11 cellular contexts compared by ENCODE assay signal in the genomic region with DNA sequence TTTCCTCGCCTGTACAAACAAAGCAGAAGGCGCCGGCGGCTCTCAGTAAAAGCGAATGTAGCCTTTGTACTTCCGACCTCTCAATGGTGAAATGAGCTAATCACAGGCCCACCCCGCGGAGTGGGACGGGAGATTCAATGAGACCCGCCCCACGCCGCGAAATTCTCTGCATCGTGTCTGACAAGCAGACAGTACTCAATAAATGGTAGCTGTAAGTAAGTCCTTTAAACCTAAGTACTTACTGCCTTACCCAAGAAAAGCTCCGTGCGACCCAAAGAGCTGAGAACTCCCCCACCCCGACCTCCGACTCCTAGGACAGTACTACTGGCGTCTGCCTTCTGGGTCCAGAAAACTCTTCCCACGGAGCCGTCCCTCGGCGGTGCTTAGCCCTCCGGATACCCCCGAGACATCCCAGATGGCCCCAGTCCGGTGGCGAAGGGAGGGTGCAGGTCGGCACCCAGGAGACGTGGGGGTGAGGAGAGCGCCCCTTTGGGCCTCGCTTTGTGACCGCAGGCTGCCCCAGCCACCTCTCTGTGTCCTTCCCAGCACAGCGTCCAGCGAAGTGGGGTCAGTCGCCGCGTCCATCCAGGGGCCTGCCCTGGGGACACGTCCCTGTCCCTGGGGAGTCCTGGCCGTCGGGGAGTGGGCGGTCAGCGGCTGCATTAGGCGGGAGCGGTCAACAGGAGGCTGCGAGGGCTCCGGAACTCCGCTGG. TPM values are rescaled to one million over a fixed set of nuclear protein-coding genes. Genes with fewer than 3 reads are reported as not detected.
A peak's percentile ranks its signal among the peaks of the same experiment; 100 is the strongest.
DNase-seq lines count a peak whose midpoint lies in the region; ATAC-seq, FAIRE-seq and TF ChIP-seq lines count a peak whose summit lies in the region.
"Had no signal": no experiment of that assay in that cellular context is flagged by ENCODE, and none has a peak within 500 bp of the region (broad histone marks: within the 10 kb centered on the region; RNA-seq: fewer than 3 reads in every experiment).

No MANE protein-coding gene starts in this region.

- peaks cover 31% of the 10 kb centered on the region for H3K4me1 Mint-ChIP-seq in GM23338
- peaks cover 4 to 9% (median 6%) of the 10 kb centered on the region in 4 donors for H3K4me1 Mint-ChIP-seq in naive thymus-derived CD8-positive, alpha-beta T cell

- peak overlapping the region; percentile 79 for H3K4me3 Mint-ChIP-seq in GM23338
- H3K4me3 Mint-ChIP-seq in naive thymus-derived CD8-positive, alpha-beta T cell, result peak overlapping the region in 7 of 10 donors; percentile 52 to 78 (median 66)

- 55% methylated on average over 38 of the region's 47 CpGs for WGBS in A549 (ENCODE audit: missing lambda C conversion rate)
- WGBS in ectodermal cell, 2 experiments, result 21 to 26% methylated on average over 47 of the region's 47 CpGs

- H3K27me3 ChIP-seq in GM23338 (ENCODE audit: insufficient read depth), result peaks cover 35% of the 10 kb centered on the region
- peaks cover 57% of the 10 kb centered on the region for H3K27me3 ChIP-seq in ectodermal cell (ENCODE audit: control insufficient read depth, insufficient read depth, low read length, poor library complexity, severe bottlenecking)

- no peak for TF ChIP-seq EP300 in A549 (IDR thresholded peaks at IDR 0.05)

- peaks cover 13% of the 10 kb centered on the region for H3K36me3 Mint-ChIP-seq in GM23338 (ENCODE audit: low read depth)
- H3K36me3 Mint-ChIP-seq in naive thymus-derived CD8-positive, alpha-beta T cell, result no peaks in the 10 kb centered on the region

- FAIRE-seq in A549 (lab: Jason Lieb, UNC), result no peak

- POLR2A ChIA-PET in A549 (lab: Yijun Ruan, JAX), result interaction anchor here (1.1 kb wide), 1 partner anchor 695 kb away, joined by 4 read pairs; no protein-coding TSS in a partner anchor
- POLR2A ChIA-PET in naive thymus-derived CD8-positive, alpha-beta T cell (lab: Charles Lee), result no interaction called here

- H3K4me2 ChIP-seq in A549 (no peak overlapping the region), GM23338 (peak overlapping the region; percentile 83)

- H3K36me3 ChIP-seq in GM23338 (ENCODE audit: insufficient read depth) (no peaks in the 10 kb centered on the region), ectodermal cell (ENCODE audit: control insufficient read depth, insufficient read depth, low read length) (no peaks in the 10 kb centered on the region)

- no peaks in the 10 kb centered on the region for H3K9me2 ChIP-seq in GM23338 (ENCODE audit: insufficient read depth)

- no peaks in the 10 kb centered on the region for H4K20me1 ChIP-seq in GM23338 (replicated peaks; ENCODE audit: insufficient read depth)

- CTCF ChIA-PET in A549 (lab: Yijun Ruan, JAX), result interaction anchor here (0.7 to 3.3 kb wide), 15 partner anchors 8 to 719 kb away, joined by 3 to 18 read pairs (median 5); no protein-coding TSS in a partner anchor

- no peak for TF ChIP-seq POLR2A in A549 (IDR thresholded peaks at IDR 0.05; ENCODE audit: low read length)

- no peak overlapping the region; the same call in 2 of the 3 replicates for H3K4me3 ChIP-seq in A549
- peak overlapping the region; percentile 85 for H3K4me3 ChIP-seq in GM23338
- H3K4me3 ChIP-seq in ectodermal cell (ENCODE audit: insufficient read depth, low read depth, low read length), result peak overlapping the region; percentile 38

- TF ChIP-seq CTCF in A549 (IDR thresholded peaks at IDR 0.05) (no peak), GM23338 (conservative IDR thresholded peaks at IDR 0.05; ENCODE audit: low read depth in 2 of 2) (0 out of 4 replicates have a peak, but pooled peaks of 1 of the 2 experiments have one; percentile 11)

- peak overlapping the region; percentile 84; the same call in 1 of the 2 replicates for H2AFZ ChIP-seq in GM23338

- TF ChIP-seq RAD21 in A549 (conservative IDR thresholded peaks at IDR 0.05 in 1 of 2, IDR thresholded peaks at IDR 0.05 in 1 of 2), result no peak

- peak; percentile 4 to 24; a peak in 3 of 6 replicates for ATAC-seq in A549
- ATAC-seq in GM23338, result peak; percentile 1
- no peak for ATAC-seq in naive thymus-derived CD8-positive, alpha-beta T cell
- no peak for ATAC-seq in HG03095 (IDR thresholded peaks at IDR 0.05; ENCODE audit: unreplicated experiment)
- no peak for ATAC-seq in HG03280 (IDR thresholded peaks at IDR 0.05; ENCODE audit: unreplicated experiment)
- no peak for ATAC-seq in GM19351 (IDR thresholded peaks at IDR 0.05; ENCODE audit: unreplicated experiment)

- H3K27ac ChIP-seq in A549 (no peak overlapping the region), GM23338 (ENCODE audit: low read depth) (no peak overlapping the region), ectodermal cell (ENCODE audit: insufficient read depth, low read depth, low read length, poor library complexity, severe bottlenecking) (no peak overlapping the region)

- peaks cover 3% of the 10 kb centered on the region; the same call in 2 of the 3 replicates for H3K9me3 Mint-ChIP-seq in GM23338
- no peaks in the 10 kb centered on the region for H3K9me3 Mint-ChIP-seq in naive thymus-derived CD8-positive, alpha-beta T cell

- H3K27ac Mint-ChIP-seq in GM23338, result no peak overlapping the region
- H3K27ac Mint-ChIP-seq in naive thymus-derived CD8-positive, alpha-beta T cell, result no peak overlapping the region

- peaks cover 18% of the 10 kb centered on the region for H3K27me3 Mint-ChIP-seq in GM23338 (ENCODE audit: insufficient read depth, low read depth, poor library complexity)
- peaks cover 12 to 52% (median 26%) of the 10 kb centered on the region in 5 donors for H3K27me3 Mint-ChIP-seq in naive thymus-derived CD8-positive, alpha-beta T cell

- H3K79me2 ChIP-seq in GM23338 (replicated peaks; ENCODE audit: insufficient read depth), result peaks cover 36% of the 10 kb centered on the region

- H3K9me3 ChIP-seq in A549 (no peaks in the 10 kb centered on the region), ectodermal cell (ENCODE audit: control insufficient read depth, low read length) (no peaks in the 10 kb centered on the region)

- H3K4me1 ChIP-seq in A549, result no peaks in the 10 kb centered on the region
- peaks cover 28% of the 10 kb centered on the region for H3K4me1 ChIP-seq in GM23338 (ENCODE audit: insufficient read depth)
- peaks cover 18% of the 10 kb centered on the region for H3K4me1 ChIP-seq in ectodermal cell (ENCODE audit: control insufficient read depth, insufficient read depth, low read length)

- peaks cover 6% of the 10 kb centered on the region; the same call in 1 of the 2 replicates for H3F3A ChIP-seq in GM23338 (replicated peaks; ENCODE audit: low read depth)

- DNase-seq in A549 (ENCODE audit: low read depth in 1 of 2, low spot score in 1 of 2), result no peak
- peak; percentile 43 for DNase-seq in GM23338 (ENCODE audit: low spot score)
- no peak for DNase-seq in naive thymus-derived CD8-positive, alpha-beta T cell
- no peak for DNase-seq in RPMI8226
- DNase-seq: DMS79; NK-92 treated with Interleukin-12 subunit alpha and Interleukin-12 subunit beta, amount 100 ng/mL, for 24 hours had no signal

TF ChIP-seq in A549, 52 proteins besides CTCF, POLR2A, EP300 and RAD21 (continues in another document):
- TF ChIP-seq, protein P1, sequence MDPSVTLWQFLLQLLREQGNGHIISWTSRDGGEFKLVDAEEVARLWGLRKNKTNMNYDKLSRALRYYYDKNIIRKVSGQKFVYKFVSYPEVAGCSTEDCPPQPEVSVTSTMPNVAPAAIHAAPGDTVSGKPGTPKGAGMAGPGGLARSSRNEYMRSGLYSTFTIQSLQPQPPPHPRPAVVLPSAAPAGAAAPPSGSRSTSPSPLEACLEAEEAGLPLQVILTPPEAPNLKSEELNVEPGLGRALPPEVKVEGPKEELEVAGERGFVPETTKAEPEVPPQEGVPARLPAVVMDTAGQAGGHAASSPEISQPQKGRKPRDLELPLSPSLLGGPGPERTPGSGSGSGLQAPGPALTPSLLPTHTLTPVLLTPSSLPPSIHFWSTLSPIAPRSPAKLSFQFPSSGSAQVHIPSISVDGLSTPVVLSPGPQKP (IDR thresholded peaks at IDR 0.05; ENCODE audit: low read depth, low read length), result no peak
- TF ChIP-seq EHMT2 (IDR thresholded peaks at IDR 0.05; ENCODE audit: low read depth), result no peak
- no peak for TF ChIP-seq TP53 (CRISPR knock-in tag; IDR thresholded peaks at IDR 0.05)

TF ChIP-seq in GM23338, 12 proteins besides CTCF, POLR2A, EP300 and RAD21:
- TF ChIP-seq STAT1 (IDR thresholded peaks at IDR 0.05; ENCODE audit: unreplicated experiment) (no peak), EZH2 (IDR thresholded peaks at IDR 0.05; ENCODE audit: low read depth, unreplicated experiment) (peak; percentile 50), EZH2phosphoT487 (IDR thresholded peaks at IDR 0.05; ENCODE audit: unreplicated experiment) (no peak), NANOG (IDR thresholded peaks at IDR 0.05; ENCODE audit: borderline replicate concordance) (no peak)
- TF ChIP-seq, protein P2, sequence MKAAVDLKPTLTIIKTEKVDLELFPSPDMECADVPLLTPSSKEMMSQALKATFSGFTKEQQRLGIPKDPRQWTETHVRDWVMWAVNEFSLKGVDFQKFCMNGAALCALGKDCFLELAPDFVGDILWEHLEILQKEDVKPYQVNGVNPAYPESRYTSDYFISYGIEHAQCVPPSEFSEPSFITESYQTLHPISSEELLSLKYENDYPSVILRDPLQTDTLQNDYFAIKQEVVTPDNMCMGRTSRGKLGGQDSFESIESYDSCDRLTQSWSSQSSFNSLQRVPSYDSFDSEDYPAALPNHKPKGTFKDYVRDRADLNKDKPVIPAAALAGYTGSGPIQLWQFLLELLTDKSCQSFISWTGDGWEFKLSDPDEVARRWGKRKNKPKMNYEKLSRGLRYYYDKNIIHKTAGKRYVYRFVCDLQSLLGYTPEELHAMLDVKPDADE (IDR thresholded peaks at IDR 0.05), result no peak

RNA-seq across cellular contexts. Expression of a gene that starts 1.0 kb away (rescaled TPM):
- polyA plus RNA-seq in A549 (2011; rRNA removed) (0.13 and 0.17 TPM in 2 replicates), A549 (2017; fragmentation: RNase III; extraction: RNeasy Plus Mini Kit Qiagen cat#74134 plus additional on column Dnase treatment) (0.07 to 0.28 TPM (median 0.17 TPM) in 3 replicates), GM23338 (2016; fragmentation: Nextera tagmentation; extraction: Ambion mirVana) (58.5 and 63.7 TPM in 2 replicates)
- polyA plus RNA-seq in A549 (2012; cell fraction: cytosol; rRNA removed), result 0.09 and 0.12 TPM in 2 replicates
- 0.07 and 0.13 TPM in 2 replicates for polyA plus RNA-seq in A549 (2012; cell fraction: nucleus; rRNA removed)
- 0.73 TPM in 1 of 2 replicates, not detected in the other for polyA minus RNA-seq in A549 (2011; rRNA and poly(A)+ RNA removed)
- total RNA-seq in GM23338 (2014; rRNA removed; shearing (Covaris generic)), result 47.3 and 53.8 TPM in 2 replicates
- polyA plus RNA-seq in ectodermal cell (2013, experiment 1 of 4), result 0.85 TPM
- 1.1 TPM for polyA plus RNA-seq in ectodermal cell (2013, experiment 2 of 4)
- polyA plus RNA-seq in ectodermal cell (2013, experiment 3 of 4), result 1.4 TPM
- polyA plus RNA-seq in ectodermal cell (2013, experiment 4 of 4), result 2.4 TPM
- total RNA-seq in naive thymus-derived CD8-positive, alpha-beta T cell, result not detected
- polyA plus RNA-seq in naive thymus-derived CD8-positive, alpha-beta T cell, result not detected
- total RNA-seq: activated CD8-positive, alpha-beta memory T cell treated with anti-CD3 and anti-CD28 coated beads for 36 hours had no signal

Comparison
In these comparisons a context has a peak if more than half of its experiments do, and no peak if none do; other contexts are left out.
1. ATAC-seq: peak in A549 (2 of 2) and GM23338 (single experiment); none in naive thymus-derived CD8-positive, alpha-beta T cell (0 of 2), HG03095 (single experiment), HG03280 (single experiment) and GM19351 (single experiment).
2. RNA of a gene that starts 1.0 kb away (polyA plus RNA-seq): 58.5 to 63.7 TPM in GM23338; 0.07 to 0.28 TPM in A549 and not detected in naive thymus-derived CD8-positive, alpha-beta T cell; every median in the first group is over 10 times any median in the second.